In genomic region chr3:136464502-136464901, GRCh38 we compare ENCODE assay signal across 20 cellular contexts.
DNase-seq lines count a peak whose midpoint lies in the region; ATAC-seq lines count a peak whose summit lies in the region.
"Had no signal": no experiment of that assay in that cellular context is flagged by ENCODE, and none has a peak within 500 bp of the region (broad histone marks: within the 10 kb centered on the region; RNA-seq: fewer than 3 reads in every experiment).

No MANE protein-coding gene starts in this region.

- H3K4me1 Mint-ChIP-seq in activated naive CD8-positive, alpha-beta T cell (ENCODE audit: low read depth), result peaks cover 1% of the 10 kb centered on the region
- H3K4me1 Mint-ChIP-seq in activated naive CD8-positive, alpha-beta T cell treated with anti-CD3 and anti-CD28 coated beads, Interleukin-2, amount 50 U/mL, for 24 hours, result no peaks in the 10 kb centered on the region

- H3K27me3 ChIP-seq in adipocyte (replicated peaks; ENCODE audit: control insufficient read depth, insufficient read depth, low read length), result no peaks in the 10 kb centered on the region
- no peaks in the 10 kb centered on the region for H3K27me3 ChIP-seq in H7 (ENCODE audit: control insufficient read depth, insufficient read depth, low read length)
- H3K27me3 ChIP-seq: colonic mucosa, right lobe of liver had no signal

- H3K4me1 ChIP-seq in adipocyte (ENCODE audit: control insufficient read depth, insufficient read depth, low read length) (peaks cover 14% of the 10 kb centered on the region), urinary bladder (ENCODE audit: insufficient read depth) (no peaks in the 10 kb centered on the region)
- H3K4me1 ChIP-seq: colonic mucosa, right lobe of liver had no signal

- 89% methylated on average over 2 of the region's 2 CpGs for WGBS in urinary bladder

- H3K9ac ChIP-seq in adipocyte (ENCODE audit: low read length), result no peak overlapping the region

- H3K4me3 ChIP-seq in adipocyte (ENCODE audit: low read length) (no peak overlapping the region), urinary bladder (ENCODE audit: low read depth, low read length) (no peak overlapping the region), H7 (ENCODE audit: insufficient read depth, low read depth, low read length) (no peak overlapping the region)
- H3K4me3 ChIP-seq: colonic mucosa, right lobe of liver, SK-N-MC had no signal

- DNase-seq in activated naive CD8-positive, alpha-beta T cell treated with anti-CD3 and anti-CD28 coated beads, Interleukin-2, amount 50 U/mL, for 24 hours, result no peak
- DNase-seq in adipocyte (ENCODE audit: low read depth) (peak; percentile 67), fibroblast of peridontal ligament (ENCODE audit: extremely low read depth) (peak; percentile 80), H7 (no peak), GM03348 (ENCODE audit: low spot score) (no peak)
- DNase-seq: 8988T; activated T-cell treated with anti-CD3 and anti-CD28 coated beads, Interleukin-2, amount 50 U/mL, for 4 hours; colonic mucosa; Kasumi-1; kidney glomerular epithelial cell; NCI-H1694 treated with DMSO at 0.1 percent for 48 hours; NCI-H524 treated with DMSO at 0.1 percent for 48 hours; right lobe of liver; stimulated activated CD4-positive, alpha-beta T cell treated with anti-CD3 and anti-CD28 coated beads, Interleukin-4, amount 100 ng/mL, for 24 hours; trophoblast cell had no signal

- no peaks in the 10 kb centered on the region for H3K27me3 Mint-ChIP-seq in activated naive CD8-positive, alpha-beta T cell
- no peaks in the 10 kb centered on the region for H3K27me3 Mint-ChIP-seq in activated naive CD8-positive, alpha-beta T cell treated with anti-CD3 and anti-CD28 coated beads, Interleukin-2, amount 50 U/mL, for 24 hours

- no peak overlapping the region for H3K4me3 Mint-ChIP-seq in activated naive CD8-positive, alpha-beta T cell
- H3K4me3 Mint-ChIP-seq in activated naive CD8-positive, alpha-beta T cell treated with anti-CD3 and anti-CD28 coated beads, Interleukin-2, amount 50 U/mL, for 24 hours, result no peak overlapping the region
- H3K4me3 Mint-ChIP-seq: activated T-cell treated with anti-CD3 and anti-CD28 coated beads, Interleukin-2, amount 50 U/mL, for 4 hours had no signal

- no peaks in the 10 kb centered on the region for H3K9me3 ChIP-seq in adipocyte (ENCODE audit: control insufficient read depth, low read length)
- H3K9me3 ChIP-seq: colonic mucosa, right lobe of liver had no signal

- H3K36me3 ChIP-seq in adipocyte (ENCODE audit: control insufficient read depth, insufficient read depth, low read length, severe bottlenecking) (peaks cover 14% of the 10 kb centered on the region), urinary bladder (ENCODE audit: insufficient read depth) (peaks cover 2% of the 10 kb centered on the region), H7 (replicated peaks; ENCODE audit: control insufficient read depth, insufficient read depth, low read length) (no peaks in the 10 kb centered on the region)
- H3K36me3 ChIP-seq: colonic mucosa had no signal

- peaks cover 25% of the 10 kb centered on the region for H3K9me3 Mint-ChIP-seq in activated naive CD8-positive, alpha-beta T cell (ENCODE audit: low read depth)
- H3K9me3 Mint-ChIP-seq in activated naive CD8-positive, alpha-beta T cell treated with anti-CD3 and anti-CD28 coated beads, Interleukin-2, amount 50 U/mL, for 24 hours, result peaks cover 25% of the 10 kb centered on the region

- peak overlapping the region; percentile 29 for H3K27ac ChIP-seq in urinary bladder (ENCODE audit: low read depth)
- H3K27ac ChIP-seq: colonic mucosa, HL-60, right lobe of liver, SK-N-MC had no signal

- peaks cover 49% of the 10 kb centered on the region for H3K36me3 Mint-ChIP-seq in activated naive CD8-positive, alpha-beta T cell
- H3K36me3 Mint-ChIP-seq in activated naive CD8-positive, alpha-beta T cell treated with anti-CD3 and anti-CD28 coated beads, Interleukin-2, amount 50 U/mL, for 24 hours (ENCODE audit: low read depth), result peaks cover 60% of the 10 kb centered on the region

- ATAC-seq in activated naive CD8-positive, alpha-beta T cell treated with anti-CD3 and anti-CD28 coated beads, Interleukin-2, amount 50 U/mL, for 24 hours, result no peak
- no peak for ATAC-seq in GM19452 (IDR thresholded peaks at IDR 0.05; ENCODE audit: unreplicated experiment)
- ATAC-seq: activated T-cell treated with anti-CD3 and anti-CD28 coated beads, Interleukin-2, amount 50 U/mL, for 4 hours; right lobe of liver had no signal

- peak overlapping the region; percentile 3 for H3K27ac Mint-ChIP-seq in activated naive CD8-positive, alpha-beta T cell
- H3K27ac Mint-ChIP-seq in activated naive CD8-positive, alpha-beta T cell treated with anti-CD3 and anti-CD28 coated beads, Interleukin-2, amount 50 U/mL, for 24 hours, result no peak overlapping the region

Comparison
In these comparisons a context has a peak if more than half of its experiments do, and no peak if none do; other contexts are left out.
1. DNase-seq: peak in adipocyte (single experiment) and fibroblast of peridontal ligament (single experiment); none in activated naive CD8-positive, alpha-beta T cell treated with anti-CD3 and anti-CD28 coated beads, Interleukin-2, amount 50 U/mL, for 24 hours (single experiment), H7 (single experiment) and GM03348 (single experiment).